ENCODE assay signal across 16 cellular contexts in the genomic region with DNA sequence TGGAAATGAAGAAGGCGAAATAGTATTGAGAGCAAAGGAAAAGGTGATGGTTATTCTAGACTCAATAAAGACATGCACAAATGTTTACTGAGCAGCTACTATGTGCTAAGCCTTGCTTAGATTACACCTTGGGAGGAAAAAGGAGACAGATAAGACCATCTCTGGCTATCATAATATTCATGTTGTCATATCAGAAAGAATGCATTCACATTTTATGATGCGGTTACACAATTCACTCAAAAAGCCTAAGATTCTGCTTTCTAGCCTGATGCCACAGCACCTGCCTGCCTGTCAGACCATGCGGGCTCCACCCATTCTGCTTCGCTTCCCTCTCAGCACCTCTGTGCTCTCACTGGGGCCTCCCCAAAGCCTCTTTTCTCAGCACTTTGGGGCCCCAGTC.
"Had no signal": no experiment of that assay in that cellular context is flagged by ENCODE, and none has a peak within 500 bp of the region (broad histone marks: within the 10 kb centered on the region; RNA-seq: fewer than 3 reads in every experiment).

No MANE protein-coding gene starts in this region.

- H3K27me3 ChIP-seq: upper lobe of right lung had no signal

- H3K36me3 ChIP-seq: upper lobe of right lung, WERI-Rb-1 had no signal

- H3K9me3 Mint-ChIP-seq: activated naive CD8-positive, alpha-beta T cell treated with anti-CD3 and anti-CD28 coated beads, Interleukin-2, amount 10 ng/mL, durations not matched to agents 7 days and 5 days had no signal

- H3K27me3 Mint-ChIP-seq: activated CD4-positive, alpha-beta T cell treated with anti-CD3 and anti-CD28 coated beads for 36 hours had no signal

- DNase-seq: activated CD4-positive, alpha-beta T cell treated with anti-CD3 and anti-CD28 coated beads for 36 hours; activated CD8-positive, alpha-beta memory T cell treated with anti-CD3 and anti-CD28 coated beads, Interleukin-2, amount 50 U/mL, for 48 hours; activated CD8-positive, alpha-beta T cell treated with anti-CD3 and anti-CD28 coated beads, Interleukin-2, amount 10 ng/mL, durations not matched to agents 7 days and 5 days; activated naive CD8-positive, alpha-beta T cell treated with anti-CD3 and anti-CD28 coated beads, Interleukin-2, amount 10 ng/mL, durations not matched to agents 7 days and 5 days; caudate nucleus; cortex of kidney; effector CD8-positive, alpha-beta T cell; mesendoderm; SK-N-SH; stimulated activated CD4-positive, alpha-beta T cell treated with anti-CD3 and anti-CD28 coated beads, Interleukin-1b, Interleukin-23, amount 100 ng/mL, for 48 hours; T-helper 1 cell; upper lobe of right lung; WERI-Rb-1 had no signal

- H3K36me3 Mint-ChIP-seq: activated naive CD8-positive, alpha-beta T cell treated with anti-CD3 and anti-CD28 coated beads, Interleukin-2, amount 10 ng/mL, durations not matched to agents 7 days and 5 days; stimulated activated memory B cell treated with anti-CD40 and anti-IgM and Interleukin-4, amounts not matched to agents 10 μg/mL and 1 μg/mL and 100 μg/mL, for 72 hours had no signal

- H3K9me3 ChIP-seq: SK-N-SH, upper lobe of right lung had no signal

- H3K4me3 Mint-ChIP-seq: activated CD4-positive, alpha-beta T cell treated with anti-CD3 and anti-CD28 coated beads for 36 hours; activated CD8-positive, alpha-beta T cell treated with anti-CD3 and anti-CD28 coated beads, Interleukin-2, amount 10 ng/mL, durations not matched to agents 7 days and 5 days; activated naive CD8-positive, alpha-beta T cell treated with anti-CD3 and anti-CD28 coated beads, Interleukin-2, amount 10 ng/mL, durations not matched to agents 7 days and 5 days; stimulated activated memory B cell treated with anti-CD40 and anti-IgM and Interleukin-4, amounts not matched to agents 10 μg/mL and 1 μg/mL and 100 μg/mL, for 72 hours had no signal

- ATAC-seq: activated CD4-positive, alpha-beta T cell treated with anti-CD3 and anti-CD28 coated beads for 36 hours; activated CD8-positive, alpha-beta T cell treated with anti-CD3 and anti-CD28 coated beads, Interleukin-2, amount 10 ng/mL, durations not matched to agents 7 days and 5 days; stimulated activated memory B cell treated with anti-CD40 and anti-IgM and Interleukin-4, amounts not matched to agents 10 μg/mL and 1 μg/mL and 100 μg/mL, for 72 hours had no signal

- H3K4me3 ChIP-seq: upper lobe of right lung had no signal

- H3K4me1 Mint-ChIP-seq: activated CD4-positive, alpha-beta T cell treated with anti-CD3 and anti-CD28 coated beads for 36 hours; activated naive CD8-positive, alpha-beta T cell treated with anti-CD3 and anti-CD28 coated beads, Interleukin-2, amount 10 ng/mL, durations not matched to agents 7 days and 5 days; stimulated activated memory B cell treated with anti-CD40 and anti-IgM and Interleukin-4, amounts not matched to agents 10 μg/mL and 1 μg/mL and 100 μg/mL, for 72 hours had no signal

- H3K27ac ChIP-seq: parathyroid adenoma, upper lobe of right lung, WERI-Rb-1 had no signal

- H3K4me1 ChIP-seq: upper lobe of right lung had no signal

- FAIRE-seq: frontal cortex had no signal

- H3K27ac Mint-ChIP-seq: activated CD4-positive, alpha-beta T cell treated with anti-CD3 and anti-CD28 coated beads for 36 hours; activated CD8-positive, alpha-beta T cell treated with anti-CD3 and anti-CD28 coated beads, Interleukin-2, amount 10 ng/mL, durations not matched to agents 7 days and 5 days; activated naive CD8-positive, alpha-beta T cell treated with anti-CD3 and anti-CD28 coated beads, Interleukin-2, amount 10 ng/mL, durations not matched to agents 7 days and 5 days; stimulated activated memory B cell treated with anti-CD40 and anti-IgM and Interleukin-4, amounts not matched to agents 10 μg/mL and 1 μg/mL and 100 μg/mL, for 72 hours had no signal
